In the genomic region with DNA sequence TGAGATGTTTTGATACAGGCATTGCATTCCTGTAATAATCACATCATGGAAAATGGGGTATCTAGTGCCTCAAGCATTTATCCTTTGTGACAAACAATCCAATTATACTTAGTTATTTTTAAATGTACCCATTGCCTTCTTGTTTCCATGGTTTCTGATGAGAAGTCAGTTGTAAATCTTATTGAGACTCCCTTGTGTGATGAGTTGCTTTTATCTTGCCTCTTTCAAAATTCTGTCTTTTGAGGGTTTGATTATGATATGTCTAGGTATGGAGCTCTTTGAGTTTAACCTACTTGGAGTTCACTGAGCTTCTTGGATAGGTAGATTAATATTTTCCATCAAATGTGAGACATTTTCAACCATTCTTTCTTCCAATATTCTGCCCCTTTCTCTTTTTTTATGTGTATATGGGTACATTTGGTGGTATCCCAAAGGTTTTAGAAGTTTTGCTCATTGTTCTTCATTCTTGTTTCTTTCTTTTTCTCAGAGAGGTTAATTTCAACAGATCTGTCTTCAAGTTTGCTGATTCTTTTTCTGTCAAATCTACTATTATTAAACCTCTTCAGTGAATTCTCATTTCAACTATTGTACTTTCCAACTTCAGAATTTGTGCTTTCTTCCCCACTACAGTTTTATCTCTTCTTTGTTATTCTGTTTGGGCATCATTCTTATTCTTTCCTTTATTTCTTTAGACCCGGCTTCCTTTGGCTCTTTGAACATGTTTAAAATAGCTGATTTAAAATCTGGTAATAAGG, we compare ENCODE assay signal across 28 cellular contexts. TPM values are rescaled to one million over a fixed set of nuclear protein-coding genes. Genes with fewer than 3 reads are reported as not detected.
"Had no signal": no experiment of that assay in that cellular context is flagged by ENCODE, and none has a peak within 500 bp of the region (broad histone marks: within the 10 kb centered on the region; RNA-seq: fewer than 3 reads in every experiment).

No MANE protein-coding gene starts in this region.

- H3K4me3 ChIP-seq: coronary artery, esophagus muscularis mucosa, gastroesophageal sphincter, heart right ventricle, left lung, neural progenitor cell, psoas muscle, skin epidermis, spleen, testis, tibial artery, upper lobe of left lung had no signal

- H3K27ac Mint-ChIP-seq: naive thymus-derived CD4-positive, alpha-beta T cell; nephron; neural progenitor cell; stimulated activated memory B cell treated with anti-CD40 and anti-IgM and Interleukin-4, amounts not matched to agents 10 μg/mL and 1 μg/mL and 100 μg/mL, for 72 hours had no signal

- H3K27me3 ChIP-seq: esophagus muscularis mucosa, foreskin keratinocyte, gastroesophageal sphincter, heart right ventricle, left lung, neural progenitor cell, spleen, testis, tibial artery, upper lobe of left lung had no signal

- H3K4me3 Mint-ChIP-seq: naive thymus-derived CD4-positive, alpha-beta T cell; nephron; neural progenitor cell; stimulated activated memory B cell treated with anti-CD40 and anti-IgM and Interleukin-4, amounts not matched to agents 10 μg/mL and 1 μg/mL and 100 μg/mL, for 72 hours had no signal

- DNase-seq: dermis blood vessel endothelial cell; effector memory CD4-positive, alpha-beta T cell; foreskin keratinocyte; heart right ventricle; hippocampal formation; left cardiac atrium; mesenchymal stem cell; midbrain; naive thymus-derived CD4-positive, alpha-beta T cell; psoas muscle; right cardiac atrium; spleen; stimulated activated CD4-positive, alpha-beta T cell treated with anti-CD3 and anti-CD28 coated beads, Interleukin-4, amount 100 ng/mL, for 4 hours; stimulated activated naive CD8-positive, alpha-beta T cell treated with anti-CD3 and anti-CD28 coated beads, Interleukin-15, Interleukin-2, amounts not matched to agents 100 U/mL and 50 U/mL, for 24 hours; substantia nigra; testis; tibial artery; upper lobe of left lung had no signal

- H3K9ac ChIP-seq: neural progenitor cell had no signal

- H2AFZ ChIP-seq: neural progenitor cell had no signal

- ATAC-seq: foreskin keratinocyte; gastroesophageal sphincter; heart right ventricle; left cardiac atrium; left lung; naive thymus-derived CD4-positive, alpha-beta T cell; psoas muscle; right cardiac atrium; stimulated activated memory B cell treated with anti-CD40 and anti-IgM and Interleukin-4, amounts not matched to agents 10 μg/mL and 1 μg/mL and 100 μg/mL, for 72 hours; stimulated activated naive CD8-positive, alpha-beta T cell treated with anti-CD3 and anti-CD28 coated beads, Interleukin-15, Interleukin-2, amounts not matched to agents 100 U/mL and 50 U/mL, for 24 hours had no signal

- H3K9me3 ChIP-seq: testis had no signal

- H3K27ac ChIP-seq: coronary artery, esophagus muscularis mucosa, foreskin keratinocyte, gastroesophageal sphincter, heart right ventricle, left lung, neural progenitor cell, psoas muscle, skin epidermis, spleen, testis, tibial artery, upper lobe of left lung had no signal

- H3K4me2 ChIP-seq: neural progenitor cell had no signal

- H3K4me1 Mint-ChIP-seq: nephron, neural progenitor cell had no signal

- H3K27me3 Mint-ChIP-seq: naive thymus-derived CD4-positive, alpha-beta T cell; stimulated activated memory B cell treated with anti-CD40 and anti-IgM and Interleukin-4, amounts not matched to agents 10 μg/mL and 1 μg/mL and 100 μg/mL, for 72 hours had no signal

- H3K4me1 ChIP-seq: esophagus muscularis mucosa, foreskin keratinocyte, gastroesophageal sphincter, heart right ventricle, left lung, neural progenitor cell, psoas muscle, spleen, testis, tibial artery, upper lobe of left lung had no signal

RNA-seq across cellular contexts. Expression of a gene that starts 17.1 kb away (rescaled TPM):
- total RNA-seq: osteocyte had no signal

RNA-seq across cellular contexts. Expression of a gene that starts 58.3 kb away (rescaled TPM):
- total RNA-seq: lung microvascular endothelial cell, osteocyte had no signal
